In the genomic region with DNA sequence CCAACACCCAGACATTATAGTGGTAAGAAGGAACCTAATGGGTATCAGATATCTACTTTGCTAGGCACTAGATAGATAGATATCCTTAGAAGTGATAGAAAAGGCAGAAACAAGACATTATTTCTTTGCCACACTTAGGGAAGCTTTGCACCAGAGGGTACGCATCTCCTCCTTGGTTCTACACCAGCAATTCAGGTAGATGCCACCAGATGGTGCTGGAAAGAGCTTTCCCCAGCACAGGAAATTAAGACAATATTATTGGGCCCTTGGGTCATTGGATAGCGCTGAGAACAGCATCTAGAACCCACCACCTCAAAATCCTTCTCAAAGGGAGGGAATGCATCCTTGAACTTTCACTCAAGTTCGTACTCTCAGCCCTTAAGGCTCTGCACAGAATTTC, we compare ENCODE assay signal across 7 cellular contexts.
DNase-seq lines count a peak whose midpoint lies in the region; ATAC-seq and TF ChIP-seq lines count a peak whose summit lies in the region.

No MANE protein-coding gene starts in this region.

- DNase-seq in GM06990 (ENCODE audit: extremely low read depth, insufficient read length) (no peak), body of pancreas (peak in 1 of 4 donors; percentile 29), mucosa of gallbladder (ENCODE audit: low spot score) (peak; percentile 21), hippocampal formation (lab: John Stamatoyannopoulos, UW) (no peak), cerebellar cortex (ENCODE audit: low spot score) (no peak)

- no peaks in the 10 kb centered on the region for H3K36me3 ChIP-seq in GM06990 (ENCODE audit: control insufficient read depth, insufficient read depth, low read length)
- no peaks in the 10 kb centered on the region for H3K36me3 ChIP-seq in body of pancreas (replicated peaks in 1 of 2; ENCODE audit: insufficient read depth in 1 of 2, low read depth in 2 of 2)

- TF ChIP-seq CTCF in GM06990 (IDR thresholded peaks at IDR 0.05; ENCODE audit: insufficient read depth, low read length, poor library complexity, severe bottlenecking): peak; percentile 59
- 0 out of 2 replicates have a peak, but pooled peaks have one; percentile 24 for TF ChIP-seq CTCF in LNCAP (IDR thresholded peaks at IDR 0.05)
- peak in 5 of 7 experiments; percentile 10 to 28 (median 15) for TF ChIP-seq CTCF in body of pancreas (IDR thresholded peaks at IDR 0.05)

- 49 to 50% methylated on average over 3 of the region's 3 CpGs for WGBS in body of pancreas, 2 donors

- H3K4me3 ChIP-seq in GM06990 (replicated peaks; ENCODE audit: low read depth, low read length) (no peak overlapping the region), body of pancreas (no peak overlapping the region)

- H3K4me1 ChIP-seq in body of pancreas: peaks cover 11% of the 10 kb centered on the region

- H3K9me3 ChIP-seq in body of pancreas: no peaks in the 10 kb centered on the region

- ATAC-seq in body of pancreas: no peak
- no peak for ATAC-seq in GM21526 (IDR thresholded peaks at IDR 0.05; ENCODE audit: low FRiP score, unreplicated experiment)

- no peak overlapping the region for H3K27ac ChIP-seq in body of pancreas

- peaks cover 4% of the 10 kb centered on the region for H3K27me3 ChIP-seq in GM06990 (replicated peaks; ENCODE audit: control insufficient read depth, insufficient read depth, low read length)
- no peaks in the 10 kb centered on the region for H3K27me3 ChIP-seq in body of pancreas

- TF ChIP-seq POLR2A in body of pancreas (IDR thresholded peaks at IDR 0.05): no peak

- intact Hi-C loops in body of pancreas (cut with DNase I): no loop called here
